Comparison of ENCODE assay signal across 18 cellular contexts in the genomic region with DNA sequence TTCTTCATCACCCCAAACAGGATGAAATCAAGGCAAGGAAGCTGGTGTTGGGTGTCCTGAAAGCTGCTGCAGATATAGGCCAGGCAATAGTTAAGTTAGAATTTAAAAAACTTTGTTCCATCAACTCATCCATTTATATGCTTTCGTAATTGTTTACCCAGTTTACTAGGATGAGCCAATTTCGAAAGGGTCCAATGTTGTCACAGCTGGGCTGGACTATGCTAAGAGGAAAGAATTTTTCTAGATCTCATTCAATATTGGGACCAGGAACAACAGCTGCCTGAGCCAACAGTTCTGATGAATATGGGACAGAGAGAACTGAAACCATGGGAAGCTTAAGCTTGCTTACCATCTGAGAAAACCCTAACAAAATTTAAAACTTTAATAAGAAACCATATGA. TPM values are rescaled to one million over a fixed set of nuclear protein-coding genes. Genes with fewer than 3 reads are reported as not detected.
DNase-seq lines count a peak whose midpoint lies in the region; ATAC-seq and TF ChIP-seq lines count a peak whose summit lies in the region.
"Had no signal": no experiment of that assay in that cellular context is flagged by ENCODE, and none has a peak within 500 bp of the region (broad histone marks: within the 10 kb centered on the region; RNA-seq: fewer than 3 reads in every experiment).

No MANE protein-coding gene starts in this region.

- H3K36me3 ChIP-seq in ascending aorta (no peaks in the 10 kb centered on the region), sigmoid colon (no peaks in the 10 kb centered on the region)
- H3K36me3 ChIP-seq in naive thymus-derived CD4-positive, alpha-beta T cell (ENCODE audit: control insufficient read depth in 2 of 3, insufficient read depth in 3 of 3, low read length in 3 of 3), result no peaks in the 10 kb centered on the region
- H3K36me3 ChIP-seq in CD8-positive, alpha-beta memory T cell (ENCODE audit: insufficient read depth, low read length), result no peaks in the 10 kb centered on the region
- H3K36me3 ChIP-seq: colonic mucosa had no signal

- H3K27ac Mint-ChIP-seq in naive thymus-derived CD4-positive, alpha-beta T cell, result no peak overlapping the region
- peak overlapping the region in 1 of 8 donors; percentile 27 for H3K27ac Mint-ChIP-seq in CD8-positive, alpha-beta memory T cell
- H3K27ac Mint-ChIP-seq: T-helper 1 cell treated with Interleukin-12 subunit alpha and Interleukin-12 subunit beta and Interleukin-4 antibody, amounts not matched to agents 30 μg/mL and 1 μg/mL, for 36 hours had no signal

- TF ChIP-seq EP300 in sigmoid colon (IDR thresholded peaks at IDR 0.05), result no peak

- POLR2A ChIA-PET in naive thymus-derived CD4-positive, alpha-beta T cell (lab: Charles Lee), result interaction anchor here (0.6 to 1.6 kb wide), 3 partner anchors 17 to 35 kb away, joined by 3 to 6 read pairs (median 5); no protein-coding TSS in a partner anchor
- POLR2A ChIA-PET in CD8-positive, alpha-beta memory T cell (lab: Charles Lee), result no interaction called here

- peaks cover 0 to 4% (median 0%) of the 10 kb centered on the region in 5 donors for H3K27me3 Mint-ChIP-seq in naive thymus-derived CD4-positive, alpha-beta T cell
- peaks cover 11 to 25% of the 10 kb centered on the region in 2 donors for H3K27me3 Mint-ChIP-seq in CD8-positive, alpha-beta memory T cell

- TF ChIP-seq CTCF in AG10803 (conservative IDR thresholded peaks at IDR 0.05; ENCODE audit: low read length) (no peak), ascending aorta (IDR thresholded peaks at IDR 0.05) (no peak), sigmoid colon (IDR thresholded peaks at IDR 0.05) (no peak)

- H3K4me1 ChIP-seq in ascending aorta (peaks cover 28 to 83% of the 10 kb centered on the region in 2 donors), sigmoid colon (peaks cover 0 to 39% (median 22%) of the 10 kb centered on the region in 4 donors)
- no peaks in the 10 kb centered on the region for H3K4me1 ChIP-seq in naive thymus-derived CD4-positive, alpha-beta T cell (ENCODE audit: control insufficient read depth in 2 of 2, insufficient read depth in 2 of 2, low read length in 2 of 2)
- H3K4me1 ChIP-seq in CD8-positive, alpha-beta memory T cell (ENCODE audit: insufficient read depth, low read length), result no peaks in the 10 kb centered on the region

- intact Hi-C loops in ascending aorta (cut with DNase I) (loop anchor here (5.0 kb wide), 1 partner anchor 500 kb away; the partner anchor contains the start of gene GPR155), left ventricle myocardium superior (cut with micrococcal nuclease) (no loop called here), sigmoid colon (cut with DNase I) (no loop called here)
- intact Hi-C loops in naive thymus-derived CD4-positive, alpha-beta T cell (cut with micrococcal nuclease), result no loop called here

- H3K4me3 Mint-ChIP-seq in naive thymus-derived CD4-positive, alpha-beta T cell, result no peak overlapping the region
- H3K4me3 Mint-ChIP-seq in CD8-positive, alpha-beta memory T cell, result no peak overlapping the region
- H3K4me3 Mint-ChIP-seq: activated T-cell treated with anti-CD3 and anti-CD28 coated beads, Interleukin-2, amount 50 U/mL, for 4 hours; T-helper 1 cell treated with Interleukin-12 subunit alpha and Interleukin-12 subunit beta and Interleukin-4 antibody, amounts not matched to agents 30 μg/mL and 1 μg/mL, for 36 hours had no signal

- DNase-seq in AG10803 (ENCODE audit: low read depth), result peak; percentile 53
- no peak for DNase-seq in ascending aorta (ENCODE audit: low spot score in 2 of 2)
- no peak for DNase-seq in left ventricle myocardium superior
- DNase-seq in sigmoid colon, result peak; percentile 87
- no peak for DNase-seq in naive thymus-derived CD4-positive, alpha-beta T cell
- no peak for DNase-seq in T-helper 9 cell
- no peak for DNase-seq in CD8-positive, alpha-beta memory T cell
- no peak for DNase-seq in HuH-7.5 (ENCODE audit: low spot score)
- DNase-seq: ACHN; activated CD4-positive, alpha-beta T cell treated with anti-CD3 and anti-CD28 coated beads for 4 hours; activated T-cell treated with anti-CD3 and anti-CD28 coated beads, Interleukin-2, amount 50 U/mL, for 4 hours; Calu3; colonic mucosa; NCI-H1694; NCI-H526 treated with DMSO at 0.1 percent for 48 hours; stimulated activated CD4-positive, alpha-beta T cell treated with anti-CD3 and anti-CD28 coated beads, Interleukin-4, amount 100 ng/mL, for 24 hours had no signal

- TF ChIP-seq POLR2A in sigmoid colon (IDR thresholded peaks at IDR 0.05), result no peak

- WGBS in sigmoid colon, 2 donors, result 35 to 58% methylated on average over 2 of the region's 2 CpGs

- peak overlapping the region; percentile 79 to 83 for H3K27ac ChIP-seq in ascending aorta
- H3K27ac ChIP-seq in sigmoid colon, result peak overlapping the region; percentile 4 to 62 (median 24)
- no peak overlapping the region for H3K27ac ChIP-seq in naive thymus-derived CD4-positive, alpha-beta T cell (ENCODE audit: low read depth, low read length)
- H3K27ac ChIP-seq in CD8-positive, alpha-beta memory T cell (ENCODE audit: low read depth, low read length), result no peak overlapping the region
- H3K27ac ChIP-seq: colonic mucosa had no signal

- no peaks in the 10 kb centered on the region for H3K36me3 Mint-ChIP-seq in naive thymus-derived CD4-positive, alpha-beta T cell
- no peaks in the 10 kb centered on the region for H3K36me3 Mint-ChIP-seq in CD8-positive, alpha-beta memory T cell

- H3K9me3 Mint-ChIP-seq in naive thymus-derived CD4-positive, alpha-beta T cell, result peaks cover 0 to 2% (median 0%) of the 10 kb centered on the region in 11 donors
- no peaks in the 10 kb centered on the region for H3K9me3 Mint-ChIP-seq in CD8-positive, alpha-beta memory T cell
- H3K9me3 Mint-ChIP-seq: activated T-cell treated with anti-CD3 and anti-CD28 coated beads, Interleukin-2, amount 50 U/mL, for 4 hours; T-helper 1 cell treated with Interleukin-12 subunit alpha and Interleukin-12 subunit beta and Interleukin-4 antibody, amounts not matched to agents 30 μg/mL and 1 μg/mL, for 36 hours had no signal

- H3K27me3 ChIP-seq in ascending aorta (no peaks in the 10 kb centered on the region), sigmoid colon (no peaks in the 10 kb centered on the region)
- H3K27me3 ChIP-seq in naive thymus-derived CD4-positive, alpha-beta T cell (ENCODE audit: control insufficient read depth in 2 of 2, insufficient read depth in 2 of 2, low read length in 2 of 2), result no peaks in the 10 kb centered on the region
- H3K27me3 ChIP-seq in CD8-positive, alpha-beta memory T cell (ENCODE audit: insufficient read depth, low read length, poor library complexity, severe bottlenecking), result no peaks in the 10 kb centered on the region
- H3K27me3 ChIP-seq: colonic mucosa had no signal

- CTCF ChIA-PET in naive thymus-derived CD4-positive, alpha-beta T cell (lab: Charles Lee), result no interaction called here
- CTCF ChIA-PET in CD8-positive, alpha-beta memory T cell (lab: Charles Lee), result interaction anchor here (0.9 to 1.7 kb wide), 2 partner anchors 9 to 16 kb away, joined by 3 read pairs; no protein-coding TSS in a partner anchor

- peaks cover 6 to 19% (median 16%) of the 10 kb centered on the region in 7 donors for H3K4me1 Mint-ChIP-seq in naive thymus-derived CD4-positive, alpha-beta T cell
- no peaks in the 10 kb centered on the region for H3K4me1 Mint-ChIP-seq in CD8-positive, alpha-beta memory T cell

- H3K4me3 ChIP-seq in AG10803 (ENCODE audit: low read length) (no peak overlapping the region), ascending aorta (no peak overlapping the region), sigmoid colon (no peak overlapping the region)
- H3K4me3 ChIP-seq in naive thymus-derived CD4-positive, alpha-beta T cell (ENCODE audit: low read length), result no peak overlapping the region
- H3K4me3 ChIP-seq in CD8-positive, alpha-beta memory T cell (ENCODE audit: low read length), result no peak overlapping the region
- H3K4me3 ChIP-seq: colonic mucosa had no signal

- ATAC-seq in left ventricle myocardium superior, result peak; percentile 53
- ATAC-seq in naive thymus-derived CD4-positive, alpha-beta T cell, result no peak
- ATAC-seq: activated T-cell treated with anti-CD3 and anti-CD28 coated beads, Interleukin-2, amount 50 U/mL, for 4 hours; esophagus mucosa had no signal

- no peaks in the 10 kb centered on the region for H3K9me3 ChIP-seq in ascending aorta
- no peaks in the 10 kb centered on the region for H3K9me3 ChIP-seq in sigmoid colon
- no peaks in the 10 kb centered on the region for H3K9me3 ChIP-seq in naive thymus-derived CD4-positive, alpha-beta T cell (ENCODE audit: control insufficient read depth in 2 of 3, low read length in 3 of 3)
- H3K9me3 ChIP-seq in CD8-positive, alpha-beta memory T cell (ENCODE audit: low read length), result no peaks in the 10 kb centered on the region
- H3K9me3 ChIP-seq: colonic mucosa had no signal

RNA-seq across cellular contexts. Expression of gene SP3, which starts 21.6 kb away (rescaled TPM):
- total RNA-seq in ascending aorta, result 58.0 TPM
- total RNA-seq in left ventricle myocardium superior, result 36.7 TPM
- 100 to 1,000 TPM in 3 of 4 donors, 10 to 100 TPM in 1; 67.9 to 120 (median 107) TPM for total RNA-seq in sigmoid colon
- 10 to 100 TPM; 24.6 to 32.4 (median 25.0) TPM for polyA plus RNA-seq in sigmoid colon
- total RNA-seq in naive thymus-derived CD4-positive, alpha-beta T cell, result 100 to 1,000 TPM; 108 to 158 (median 131) TPM
- polyA plus RNA-seq in naive thymus-derived CD4-positive, alpha-beta T cell, result 100 to 1,000 TPM in 1 of 2 donors, 10 to 100 TPM in 1; 82.6 to 108 TPM
- 10 to 100 TPM; 93.0 to 98.4 TPM for total RNA-seq in CD8-positive, alpha-beta memory T cell
- polyA plus RNA-seq in CD8-positive, alpha-beta memory T cell, result 61.0 TPM

Comparison
In these comparisons a context has a peak if more than half of its experiments do, and no peak if none do; other contexts are left out.
1. DNase-seq: peak in AG10803 (single experiment) and sigmoid colon (single experiment); none in ascending aorta (0 of 2), left ventricle myocardium superior (single experiment), naive thymus-derived CD4-positive, alpha-beta T cell (0 of 9), T-helper 9 cell (single experiment), CD8-positive, alpha-beta memory T cell (0 of 5) and HuH-7.5 (single experiment).
2. H3K27ac ChIP-seq: peak in ascending aorta (2 of 2) and sigmoid colon (4 of 4); none in naive thymus-derived CD4-positive, alpha-beta T cell (single experiment) and CD8-positive, alpha-beta memory T cell (single experiment).